Comparison of ENCODE assay signal across 8 cellular contexts in genomic region chr2:118847447-118848172, GRCh38. TPM values are rescaled to one million over a fixed set of nuclear protein-coding genes. Genes with fewer than 3 reads are reported as not detected.
DNase-seq lines count a peak whose midpoint lies in the region; ATAC-seq, FAIRE-seq and TF ChIP-seq lines count a peak whose summit lies in the region.

Gene EN1 (minus strand): TSS chr2:118847648. CDS start chr2:118847167, 481 bp downstream.

- FAIRE-seq in astrocyte (lab: Jason Lieb, UNC) = no peak

- peak within 1 kb of the TSS; percentile 41 for H2AFZ ChIP-seq in astrocyte (ENCODE audit: low read depth, low read length)
- H2AFZ ChIP-seq in mesenchymal stem cell (ENCODE audit: low read depth, low read length) = no peak within 1 kb of the TSS

- peaks cover 12% of the 10 kb centered on the region for H4K20me1 ChIP-seq in astrocyte (ENCODE audit: insufficient read depth, low read length)

- H2AK5ac ChIP-seq in mesenchymal stem cell (ENCODE audit: low read length, severe bottlenecking) = no peak within 1 kb of the TSS

- POLR2A ChIA-PET in A673 (lab: Charles Lee; ENCODE audit: low non-redundant PET) (no interaction called here), RWPE1 (lab: Yijun Ruan, JAX; ENCODE audit: low non-redundant PET) (no interaction called here)

- no peaks in the 10 kb centered on the region for H3K9me3 ChIP-seq in A673 (ENCODE audit: low read depth, low read length, poor library complexity, severe bottlenecking)
- peaks cover 3% of the 10 kb centered on the region for H3K9me3 ChIP-seq in astrocyte (ENCODE audit: insufficient read depth, low read depth, low read length)
- no peaks in the 10 kb centered on the region for H3K9me3 ChIP-seq in mesenchymal stem cell (ENCODE audit: control insufficient read depth, low read length)

- H2BK15ac ChIP-seq in mesenchymal stem cell (ENCODE audit: low read depth, poor library complexity, severe bottlenecking) = no peak within 1 kb of the TSS

- H3K9me3 Mint-ChIP-seq in HFFc6 (no peaks in the 10 kb centered on the region), astrocyte (ENCODE audit: unreplicated experiment) (peaks cover 38% of the 10 kb centered on the region)

- H4K91ac ChIP-seq in mesenchymal stem cell (ENCODE audit: low read length) = no peak within 1 kb of the TSS

- H3K27ac ChIP-seq in A673 (ENCODE audit: low read depth, low read length, poor library complexity, severe bottlenecking) = no peak within 1 kb of the TSS
- H3K27ac ChIP-seq in astrocyte (ENCODE audit: low read depth, low read length) = peak within 1 kb of the TSS; percentile 47
- H3K27ac ChIP-seq in mesenchymal stem cell (ENCODE audit: low read length, poor library complexity, severe bottlenecking) = no peak within 1 kb of the TSS
- H3K27ac ChIP-seq in RWPE1 = no peak within 1 kb of the TSS

- intact Hi-C loops in A673 (cut with micrococcal nuclease; ENCODE audit: unreplicated experiment) = no loop called here

- H3K36me3 Mint-ChIP-seq in HFFc6 (ENCODE audit: low read depth) (peaks cover 3% of the 10 kb centered on the region; the same call in 1 of the 2 replicates), astrocyte (ENCODE audit: low read depth, unreplicated experiment) (peaks cover 2% of the 10 kb centered on the region)

- H3K4me2 ChIP-seq in astrocyte (ENCODE audit: low read length) (peak within 1 kb of the TSS; percentile 85), mesenchymal stem cell (ENCODE audit: low read length, poor library complexity, severe bottlenecking) (peak within 1 kb of the TSS; percentile 58)

- CTCF ChIA-PET in A673 (lab: Charles Lee) = no interaction called here
- CTCF ChIA-PET in RWPE1 (lab: Yijun Ruan, JAX) = interaction anchor here (0.5 to 0.6 kb wide), 3 partner anchors 8 to 1651 kb away, joined by 3 to 4 read pairs (median 4); no protein-coding TSS in a partner anchor

- H3K27me3 Mint-ChIP-seq in HFFc6 (ENCODE audit: insufficient read depth) (peaks cover 80% of the 10 kb centered on the region), astrocyte (ENCODE audit: low read depth, unreplicated experiment) (peaks cover 83% of the 10 kb centered on the region)

- ATAC-seq in GM21576 (IDR thresholded peaks at IDR 0.05; ENCODE audit: unreplicated experiment) (no peak), GM21423 (IDR thresholded peaks at IDR 0.05; ENCODE audit: unreplicated experiment) (no peak)

- no peaks in the 10 kb centered on the region for H3K36me3 ChIP-seq in A673 (ENCODE audit: insufficient read depth, low read length, poor library complexity, severe bottlenecking)
- no peaks in the 10 kb centered on the region for H3K36me3 ChIP-seq in astrocyte (ENCODE audit: insufficient read depth, low read length)
- H3K36me3 ChIP-seq in mesenchymal stem cell (ENCODE audit: control insufficient read depth in 1 of 2, insufficient read depth in 2 of 2, low read depth in 1 of 2, low read length in 2 of 2) = peaks cover 0 to 10% of the 10 kb centered on the region in 2 experiments

- no peak within 1 kb of the TSS for H2BK12ac ChIP-seq in mesenchymal stem cell (ENCODE audit: low read length in 2 of 2)

- TF ChIP-seq CTCF in A673 (conservative IDR thresholded peaks at IDR 0.05; ENCODE audit: low read depth, low read length) (no peak), HFFc6 (IDR thresholded peaks at IDR 0.05) (no peak), astrocyte (IDR thresholded peaks at IDR 0.05; ENCODE audit: insufficient read depth, low read depth, low read length) (no peak), RWPE1 (conservative IDR thresholded peaks at IDR 0.05; ENCODE audit: low read depth) (no peak)

- peaks cover 14% of the 10 kb centered on the region for H3K4me1 ChIP-seq in A673 (ENCODE audit: insufficient read depth, low read length, poor library complexity, severe bottlenecking)
- peaks cover 6% of the 10 kb centered on the region for H3K4me1 ChIP-seq in astrocyte (ENCODE audit: insufficient read depth, low read length)
- peaks cover 26% of the 10 kb centered on the region for H3K4me1 ChIP-seq in mesenchymal stem cell (ENCODE audit: control insufficient read depth, insufficient read depth, low read depth, low read length)

- H3K27me3 ChIP-seq in A673 (replicated peaks; ENCODE audit: insufficient read depth, low read depth, low read length, poor library complexity) (peaks cover 88% of the 10 kb centered on the region), astrocyte (ENCODE audit: insufficient read depth, low read length) (peaks cover 82% of the 10 kb centered on the region), mesenchymal stem cell (ENCODE audit: control insufficient read depth in 1 of 2, insufficient read depth in 1 of 2, low read length in 2 of 2) (peaks cover 0 to 92% of the 10 kb centered on the region in 2 experiments)

- no peaks in the 10 kb centered on the region for H3K79me1 ChIP-seq in mesenchymal stem cell (replicated peaks; ENCODE audit: low read length, poor library complexity, severe bottlenecking)

- peaks cover 19% of the 10 kb centered on the region for H3K4me1 Mint-ChIP-seq in HFFc6 (ENCODE audit: low read depth)
- peaks cover 4% of the 10 kb centered on the region for H3K4me1 Mint-ChIP-seq in astrocyte (ENCODE audit: low read depth, unreplicated experiment)

- H3K27ac Mint-ChIP-seq in HFFc6 = no peak within 1 kb of the TSS
- peak within 1 kb of the TSS; percentile 84 for H3K27ac Mint-ChIP-seq in astrocyte (ENCODE audit: unreplicated experiment)

- H4K8ac ChIP-seq in mesenchymal stem cell (ENCODE audit: low read length) = no peak within 1 kb of the TSS

- no TSS peak for BruUV-seq in A673 (replicated peaks; lab: Mats Ljungman, UMichigan)

- H3K4me3 ChIP-seq in A673 (ENCODE audit: low read depth, low read length, poor library complexity, severe bottlenecking) (peak within 1 kb of the TSS; percentile 27), astrocyte (ENCODE audit: insufficient read depth, low read depth, low read length) (peak within 1 kb of the TSS; percentile 65), mesenchymal stem cell (ENCODE audit: insufficient read depth in 1 of 2, low read depth in 1 of 2, low read length in 2 of 2) (peak within 1 kb of the TSS in 1 of 2 experiments; percentile 89)

- H3K18ac ChIP-seq in mesenchymal stem cell (ENCODE audit: low read depth in 1 of 2, low read length in 2 of 2) = no peak within 1 kb of the TSS

- H3K9ac ChIP-seq in astrocyte (ENCODE audit: low read length) = peak within 1 kb of the TSS; percentile 83
- peak within 1 kb of the TSS; percentile 98 for H3K9ac ChIP-seq in mesenchymal stem cell (ENCODE audit: low read length)

- no peak within 1 kb of the TSS for H2BK120ac ChIP-seq in mesenchymal stem cell (ENCODE audit: low read depth, low read length)

- H3K4me3 Mint-ChIP-seq in HFFc6 = peak within 1 kb of the TSS; percentile 82
- H3K4me3 Mint-ChIP-seq in astrocyte (ENCODE audit: unreplicated experiment) = peak within 1 kb of the TSS; percentile 71

- WGBS in mesenchymal stem cell = under 1% methylated on average over 26 of the region's 46 CpGs

- DNase-seq in A673 (ENCODE audit: low spot score) (peak; percentile 85), HFFc6 (no peak), astrocyte (ENCODE audit: low read depth) (peak; percentile 82), mesenchymal stem cell (no peak), NK-92 (lab: John Stamatoyannopoulos, UW; ENCODE audit: unreplicated experiment) (no peak), RWPE1 (ENCODE audit: low spot score) (no peak)

- H3K4ac ChIP-seq in mesenchymal stem cell (ENCODE audit: low read depth in 1 of 2, low read length in 2 of 2) = no peak within 1 kb of the TSS

- H2BK5ac ChIP-seq in mesenchymal stem cell (ENCODE audit: low read depth, low read length, poor library complexity, severe bottlenecking) = no peak within 1 kb of the TSS

- peaks cover 35% of the 10 kb centered on the region for H3K79me2 ChIP-seq in astrocyte (ENCODE audit: insufficient read depth, low read length)

- H3K14ac ChIP-seq in mesenchymal stem cell (ENCODE audit: low read length in 2 of 2) = no peak within 1 kb of the TSS

- no peak within 1 kb of the TSS for H3K23ac ChIP-seq in mesenchymal stem cell (ENCODE audit: low read length in 2 of 2)

RNA-seq across cellular contexts. Expression of gene EN1, which starts in this region (rescaled TPM):
- total RNA-seq in A673 (2021) (not detected in 2 replicates), astrocyte (0.09 TPM in 1 of 2 replicates, not detected in the other)
- not detected for total RNA-seq in HFFc6 (2021; fragmentation: NEBNext Ultra II Directional; extraction: Animal tissue kit (Norgen Biotek cat#: 25700))
- not detected for polyA plus RNA-seq in mesenchymal stem cell (2013, experiment 1 of 2)
- not detected for polyA plus RNA-seq in mesenchymal stem cell (2013, experiment 2 of 2)

Comparison
In these comparisons a context has a peak if more than half of its experiments do, and no peak if none do; other contexts are left out.
1. Peak in DNase-seq and H3K4me3 ChIP-seq in A673; RNA of the gene not detected or under 1 TPM.
2. Peak in DNase-seq, H3K4me3 ChIP-seq, H3K27ac ChIP-seq, H3K9ac ChIP-seq and H3K4me2 ChIP-seq in astrocyte; RNA of the gene not detected or under 1 TPM.